16 cellular contexts compared by ENCODE assay signal in genomic region chr19:56132316-56132822, GRCh38. TPM values are rescaled to one million over a fixed set of nuclear protein-coding genes. Genes with fewer than 3 reads are reported as not detected.
DNase-seq lines count a peak whose midpoint lies in the region; ATAC-seq and TF ChIP-seq lines count a peak whose summit lies in the region.
"Had no signal": no experiment of that assay in that cellular context is flagged by ENCODE, and none has a peak within 500 bp of the region (broad histone marks: within the 10 kb centered on the region; RNA-seq: fewer than 3 reads in every experiment).

No MANE protein-coding gene starts in this region.

- H3K27ac ChIP-seq in aorta (ENCODE audit: low read depth in 1 of 2, low read length in 2 of 2), result peak overlapping the region; percentile 67 to 80

- no peaks in the 10 kb centered on the region for H3K27me3 ChIP-seq in aorta (ENCODE audit: control insufficient read depth in 1 of 2, insufficient read depth in 2 of 2, low read length in 1 of 2)
- H3K27me3 ChIP-seq: Peyer's patch had no signal

- 4 to 8% methylated on average over 14 of the region's 14 CpGs for WGBS in aorta, 2 donors

- ATAC-seq in Right ventricle myocardium inferior (peak; percentile 88), omental fat pad (ENCODE audit: low FRiP score) (peak; percentile 81), aorta (ENCODE audit: low FRiP score) (peak; percentile 81)
- ATAC-seq: activated naive CD8-positive, alpha-beta T cell treated with anti-CD3 and anti-CD28 coated beads, Interleukin-2, amount 50 U/mL, for 24 hours; WTC11 had no signal

- H3K4me1 ChIP-seq in aorta (ENCODE audit: control insufficient read depth in 1 of 2, insufficient read depth in 2 of 2, low read length in 2 of 2), result no peaks in the 10 kb centered on the region
- H3K4me1 ChIP-seq: Peyer's patch had no signal

- DNase-seq in Right ventricle myocardium inferior (ENCODE audit: missing footprints) (no peak), cardiac septum (ENCODE audit: low spot score) (no peak), fibroblast of villous mesenchyme (ENCODE audit: low read depth) (peak; percentile 53), omental fat pad (ENCODE audit: low spot score) (no peak), aorta (no peak), UCSD-AML1 (lab: John Stamatoyannopoulos, UW; ENCODE audit: unreplicated experiment) (no peak), cerebellar nuclear complex (lab: John Stamatoyannopoulos, UW) (no peak), NCI-H2196 (lab: John Stamatoyannopoulos, UW; ENCODE audit: unreplicated experiment) (no peak)
- DNase-seq: activated naive CD8-positive, alpha-beta T cell treated with anti-CD3 and anti-CD28 coated beads, Interleukin-2, amount 50 U/mL, for 24 hours; foreskin melanocyte; NCI-H187 treated with DMSO at 0.1 percent for 48 hours; Peyer's patch; stimulated activated CD4-positive, alpha-beta T cell treated with anti-CD3 and anti-CD28 coated beads, Interleukin-1b, Interleukin-23, amount 100 ng/mL, for 48 hours had no signal

- no peak for TF ChIP-seq CTCF in fibroblast of villous mesenchyme (IDR thresholded peaks at IDR 0.05; ENCODE audit: insufficient read depth, low read depth, low read length)
- TF ChIP-seq CTCF in omental fat pad (IDR thresholded peaks at IDR 0.05), result no peak

- no peaks in the 10 kb centered on the region for H3K9me3 ChIP-seq in aorta (ENCODE audit: control insufficient read depth, low read length)
- H3K9me3 ChIP-seq: Peyer's patch had no signal

- intact Hi-C loops in Right ventricle myocardium inferior (cut with DNase I) (no loop called here), cardiac septum (cut with DNase I) (no loop called here), aorta (cut with DNase I) (no loop called here)

- H3K4me3 ChIP-seq in fibroblast of villous mesenchyme (ENCODE audit: low read depth, low read length), result no peak overlapping the region
- H3K4me3 ChIP-seq in aorta (ENCODE audit: low read length in 2 of 2), result no peak overlapping the region
- H3K4me3 ChIP-seq: Peyer's patch had no signal

- no peaks in the 10 kb centered on the region for H3K36me3 ChIP-seq in aorta (ENCODE audit: control insufficient read depth in 1 of 2, insufficient read depth in 2 of 2, low read length in 1 of 2)
- H3K36me3 ChIP-seq: Peyer's patch had no signal

RNA-seq across cellular contexts. Expression of gene ZNF444, which starts 8.7 kb away (rescaled TPM):
- total RNA-seq in Right ventricle myocardium inferior (29.1 TPM), cardiac septum (22.9 TPM), fibroblast of villous mesenchyme (14.2 and 16.4 TPM in 2 replicates), omental fat pad (10 to 100 TPM; 10.4 to 14.2 (median 13.1) TPM), aorta (10 to 100 TPM; 23.0 to 26.1 TPM)
- polyA plus RNA-seq in aorta, result 10 to 100 TPM; 10.3 to 48.3 TPM

RNA-seq across cellular contexts. Expression of gene ZNF787, which starts 11.3 kb away (rescaled TPM):
- total RNA-seq in Right ventricle myocardium inferior, result 35.3 TPM
- 29.5 TPM for total RNA-seq in cardiac septum
- total RNA-seq in fibroblast of villous mesenchyme, result 25.0 and 33.2 TPM in 2 replicates
- total RNA-seq in omental fat pad, result 10 to 100 TPM; 10.9 to 18.6 (median 12.0) TPM
- total RNA-seq in aorta, result 10 to 100 TPM; 23.9 to 25.5 TPM
- polyA plus RNA-seq in aorta, result 10 to 100 TPM in 1 of 2 donors, 1 to 10 TPM in 1; 6.6 to 12.1 TPM

RNA-seq across cellular contexts. Expression of gene GALP, which starts 43.4 kb away (rescaled TPM):
- total RNA-seq in Right ventricle myocardium inferior, result not detected
- total RNA-seq in cardiac septum, result not detected
- not detected in 2 replicates for total RNA-seq in fibroblast of villous mesenchyme
- not detected for total RNA-seq in omental fat pad
- not detected for total RNA-seq in aorta
- polyA plus RNA-seq in aorta, result not detected
- total RNA-seq: mononuclear cell, Peyer's patch, urinary bladder, WTC11 had no signal
- polyA plus RNA-seq: urinary bladder had no signal
